ENCODE assay signal across 9 cellular contexts in the genomic region with DNA sequence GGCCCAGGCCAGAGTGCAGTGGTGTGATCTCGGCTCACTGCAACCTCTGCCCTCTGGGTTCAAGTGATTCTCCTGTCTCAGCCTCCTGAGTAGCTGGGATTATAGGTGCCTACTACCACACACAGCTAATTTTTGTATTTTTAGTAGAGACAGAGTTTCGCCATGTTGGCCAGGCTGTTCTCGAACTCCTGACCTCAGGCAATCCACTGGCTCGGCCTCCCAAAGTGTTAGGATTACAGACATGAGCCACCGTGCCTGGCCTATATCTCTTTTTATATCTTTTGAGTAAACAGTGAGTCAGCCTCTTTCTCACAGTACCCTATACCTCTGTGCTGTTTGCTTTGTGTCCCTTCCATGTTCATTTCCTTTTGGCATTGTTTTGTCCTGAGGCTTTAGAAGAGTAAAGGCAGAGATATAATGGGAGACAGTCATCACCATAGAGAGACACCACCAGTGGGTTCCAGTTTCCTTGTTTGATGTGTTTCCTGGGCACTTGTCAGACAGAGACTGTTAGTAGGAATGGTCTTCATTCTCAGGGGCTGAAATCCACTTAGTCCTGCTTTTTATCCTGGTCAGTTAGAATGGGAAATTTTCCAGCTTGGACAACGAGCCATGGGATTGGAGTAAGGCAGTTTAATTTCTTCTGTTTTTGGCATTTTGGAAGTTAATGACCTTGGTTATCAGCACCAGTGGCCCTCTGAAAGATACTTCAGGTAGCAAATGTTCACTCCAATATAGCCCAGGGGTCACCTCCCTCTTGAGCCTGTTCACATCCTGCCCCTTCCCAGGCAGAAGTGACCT. TPM values are rescaled to one million over a fixed set of nuclear protein-coding genes. Genes with fewer than 3 reads are reported as not detected.
A peak's percentile ranks its signal among the peaks of the same experiment; 100 is the strongest.
DNase-seq lines count a peak whose midpoint lies in the region; ATAC-seq and TF ChIP-seq lines count a peak whose summit lies in the region.
"Had no signal": no experiment of that assay in that cellular context is flagged by ENCODE, and none has a peak within 500 bp of the region (broad histone marks: within the 10 kb centered on the region; RNA-seq: fewer than 3 reads in every experiment).

No MANE protein-coding gene starts in this region.

- H3K4me2 ChIP-seq in mesendoderm (ENCODE audit: low read length) (no peak overlapping the region), MM.1S (ENCODE audit: low read depth, low read length) (no peak overlapping the region)

- H3K27ac ChIP-seq in body of pancreas (peak overlapping the region; percentile 56 to 87 (median 70)), mesendoderm (ENCODE audit: low read depth, low read length) (no peak overlapping the region), tibial artery (no peak overlapping the region), MM.1S (ENCODE audit: low read length) (no peak overlapping the region)
- H3K27ac ChIP-seq: lower lobe of right lung had no signal

- no peak overlapping the region for H2BK5ac ChIP-seq in mesendoderm (ENCODE audit: low read length)

- H2BK120ac ChIP-seq in mesendoderm (ENCODE audit: low read depth, low read length) = no peak overlapping the region

- no peak overlapping the region for H3K23ac ChIP-seq in mesendoderm (ENCODE audit: low read length)

- no peak overlapping the region for H2AK5ac ChIP-seq in mesendoderm (ENCODE audit: low read length)

- H4K8ac ChIP-seq in mesendoderm (ENCODE audit: low read depth, low read length) = no peak overlapping the region

- peak; percentile 89 for ATAC-seq in body of pancreas

- H2AFZ ChIP-seq in MM.1S (ENCODE audit: low read length) = no peak overlapping the region

- no peaks in the 10 kb centered on the region for H4K20me1 ChIP-seq in MM.1S (ENCODE audit: insufficient read depth, low read length)

- intact Hi-C loops in body of pancreas (cut with DNase I) (no loop called here), tibial artery (cut with DNase I; ENCODE audit: low total_unique reads) (no loop called here)

- no peak for TF ChIP-seq POLR2A in body of pancreas (IDR thresholded peaks at IDR 0.05)

- no peaks in the 10 kb centered on the region for H3F3A ChIP-seq in MM.1S (ENCODE audit: insufficient read depth, low read length)

- no peak overlapping the region for H3K56ac ChIP-seq in mesendoderm (ENCODE audit: low read length)

- DNase-seq in EH (ENCODE audit: low read depth) (peak; percentile 90), NCI-H2029 treated with DMSO at 0.1 percent for 48 hours (lab: John Stamatoyannopoulos, UW) (peak; percentile 99), body of pancreas (peak; percentile 55 to 74 (median 67)), mesendoderm (peak; percentile 32), tibial artery (no peak), MM.1S (no peak)
- no peak for DNase-seq in activated effector memory CD4-positive, alpha-beta T cell treated with anti-CD3 and anti-CD28 coated beads, Interleukin-2, amount 50 U/mL, for 16 hours
- no peak for DNase-seq in stimulated activated CD4-positive, alpha-beta T cell treated with anti-CD3 and anti-CD28 coated beads, Interleukin-1b, Interleukin-23, amount 100 ng/mL, for 48 hours
- DNase-seq: lower lobe of right lung had no signal

- H3K9me2 ChIP-seq in MM.1S (replicated peaks; ENCODE audit: insufficient read depth, low read length) = no peaks in the 10 kb centered on the region

- H3K36me3 ChIP-seq in body of pancreas (replicated peaks in 1 of 2; ENCODE audit: insufficient read depth in 1 of 2, low read depth in 2 of 2) = no peaks in the 10 kb centered on the region
- peaks cover 2% of the 10 kb centered on the region for H3K36me3 ChIP-seq in mesendoderm (ENCODE audit: control insufficient read depth, insufficient read depth, low read length)
- peaks cover 24 to 41% (median 31%) of the 10 kb centered on the region in 3 donors for H3K36me3 ChIP-seq in tibial artery
- H3K36me3 ChIP-seq in MM.1S (replicated peaks; ENCODE audit: insufficient read depth, low read length) = no peaks in the 10 kb centered on the region; the same call in 1 of the 2 replicates

- H3K4ac ChIP-seq in mesendoderm (ENCODE audit: low read depth, low read length) = no peak overlapping the region

- H3K9me3 ChIP-seq in body of pancreas = no peaks in the 10 kb centered on the region
- H3K9me3 ChIP-seq in tibial artery = no peaks in the 10 kb centered on the region
- H3K9me3 ChIP-seq in MM.1S (replicated peaks; ENCODE audit: insufficient read depth, low read length) = no peaks in the 10 kb centered on the region
- H3K9me3 ChIP-seq: lower lobe of right lung had no signal

- TF ChIP-seq CTCF in body of pancreas (IDR thresholded peaks at IDR 0.05) = no peak
- no peak for TF ChIP-seq CTCF in tibial artery (IDR thresholded peaks at IDR 0.05)
- TF ChIP-seq CTCF in MM.1S (IDR thresholded peaks at IDR 0.05; ENCODE audit: low read length) = no peak

- no peak overlapping the region for H2BK15ac ChIP-seq in mesendoderm (replicated peaks; ENCODE audit: low read depth)

- no peak overlapping the region for H3K4me3 ChIP-seq in body of pancreas
- no peak overlapping the region for H3K4me3 ChIP-seq in mesendoderm (ENCODE audit: low read length)
- no peak overlapping the region for H3K4me3 ChIP-seq in tibial artery
- no peak overlapping the region for H3K4me3 ChIP-seq in MM.1S (ENCODE audit: low read length)
- H3K4me3 ChIP-seq: lower lobe of right lung had no signal

- H4K5ac ChIP-seq in mesendoderm (ENCODE audit: low read length) = no peak overlapping the region

- no peak overlapping the region for H3K18ac ChIP-seq in mesendoderm (ENCODE audit: low read length)

- H3K79me1 ChIP-seq in mesendoderm (ENCODE audit: low read length) = no peaks in the 10 kb centered on the region

- H3K4me1 ChIP-seq in body of pancreas (peaks cover 60% of the 10 kb centered on the region), mesendoderm (ENCODE audit: control insufficient read depth, low read depth, low read length) (no peaks in the 10 kb centered on the region), tibial artery (no peaks in the 10 kb centered on the region), MM.1S (ENCODE audit: low read length) (no peaks in the 10 kb centered on the region)

- 42 to 48% methylated on average over 6 of the region's 6 CpGs for WGBS in body of pancreas, 2 donors
- WGBS in mesendoderm (ENCODE audit: extremely low coverage, insufficient coverage, low lambda C conversion rate) = no CpG with 5 or more reads among the region's 6 CpGs

- no peaks in the 10 kb centered on the region for H3K27me3 ChIP-seq in body of pancreas
- no peaks in the 10 kb centered on the region for H3K27me3 ChIP-seq in mesendoderm (ENCODE audit: insufficient read depth, low read length, poor library complexity)
- H3K27me3 ChIP-seq in tibial artery = no peaks in the 10 kb centered on the region
- no peaks in the 10 kb centered on the region for H3K27me3 ChIP-seq in MM.1S (replicated peaks; ENCODE audit: insufficient read depth, low read length)

- H3K9ac ChIP-seq in mesendoderm (ENCODE audit: low read length) = no peak overlapping the region
- H3K9ac ChIP-seq in MM.1S (ENCODE audit: low read length) = no peak overlapping the region

- H3K79me2 ChIP-seq in mesendoderm (ENCODE audit: control insufficient read depth, insufficient read depth, low read length) (no peaks in the 10 kb centered on the region), MM.1S (ENCODE audit: low read length) (no peaks in the 10 kb centered on the region)

RNA-seq across cellular contexts. Expression of a gene that starts 32.2 kb away (rescaled TPM):
- total RNA-seq in body of pancreas = 100 to 1,000 TPM in 1 of 2 donors, 10 to 100 TPM in 1; 57.9 to 102 TPM
- 18.1 TPM for polyA plus RNA-seq in mesendoderm (2013, experiment 1 of 2)
- 18.0 TPM for polyA plus RNA-seq in mesendoderm (2013, experiment 2 of 2)

RNA-seq across cellular contexts. Expression of a gene that starts 48.5 kb away (rescaled TPM):
- total RNA-seq in body of pancreas = 10 to 100 TPM; 23.1 to 28.3 TPM
- 17.6 TPM for polyA plus RNA-seq in mesendoderm (2013, experiment 1 of 2)
- 17.3 TPM for polyA plus RNA-seq in mesendoderm (2013, experiment 2 of 2)

Comparison
In these comparisons a context has a peak if more than half of its experiments do, and no peak if none do; other contexts are left out.
1. DNase-seq: peak in EH (single experiment), NCI-H2029 treated with DMSO at 0.1 percent for 48 hours (single experiment), body of pancreas (4 of 4) and mesendoderm (single experiment); none in activated effector memory CD4-positive, alpha-beta T cell treated with anti-CD3 and anti-CD28 coated beads, Interleukin-2, amount 50 U/mL, for 16 hours (single experiment), tibial artery (0 of 2), stimulated activated CD4-positive, alpha-beta T cell treated with anti-CD3 and anti-CD28 coated beads, Interleukin-1b, Interleukin-23, amount 100 ng/mL, for 48 hours (single experiment) and MM.1S (single experiment).
2. H3K27ac ChIP-seq: peak in body of pancreas (4 of 4); none in mesendoderm (single experiment), tibial artery (0 of 2) and MM.1S (single experiment).